ENCODE assay signal across 2 cellular contexts in the genomic region with DNA sequence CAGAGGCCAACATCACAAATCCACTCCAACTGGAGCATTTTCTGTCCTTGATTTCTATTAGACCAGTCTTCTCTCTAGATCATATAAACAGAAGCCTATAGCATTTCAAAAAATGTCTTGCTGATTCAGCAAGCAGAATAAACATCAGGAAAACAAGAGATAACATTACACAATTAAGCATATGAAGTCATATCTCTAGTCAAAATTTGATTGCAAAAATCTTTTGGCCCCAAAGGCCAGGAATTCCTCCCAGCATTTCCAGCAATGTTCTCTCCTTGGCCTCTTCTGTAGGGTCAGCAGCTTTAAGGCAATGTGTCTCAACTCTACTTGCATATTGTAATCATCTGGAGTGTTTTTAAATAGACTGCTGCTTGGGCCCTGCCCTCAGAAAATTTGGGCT.
A peak's percentile ranks its signal among the peaks of the same experiment; 100 is the strongest.
TF ChIP-seq lines count a peak whose summit lies in the region.

No MANE protein-coding gene starts in this region.

TF ChIP-seq in liver, 16 proteins besides CTCF, POLR2A, EP300 and RAD21:
- TF ChIP-seq, protein P1, sequence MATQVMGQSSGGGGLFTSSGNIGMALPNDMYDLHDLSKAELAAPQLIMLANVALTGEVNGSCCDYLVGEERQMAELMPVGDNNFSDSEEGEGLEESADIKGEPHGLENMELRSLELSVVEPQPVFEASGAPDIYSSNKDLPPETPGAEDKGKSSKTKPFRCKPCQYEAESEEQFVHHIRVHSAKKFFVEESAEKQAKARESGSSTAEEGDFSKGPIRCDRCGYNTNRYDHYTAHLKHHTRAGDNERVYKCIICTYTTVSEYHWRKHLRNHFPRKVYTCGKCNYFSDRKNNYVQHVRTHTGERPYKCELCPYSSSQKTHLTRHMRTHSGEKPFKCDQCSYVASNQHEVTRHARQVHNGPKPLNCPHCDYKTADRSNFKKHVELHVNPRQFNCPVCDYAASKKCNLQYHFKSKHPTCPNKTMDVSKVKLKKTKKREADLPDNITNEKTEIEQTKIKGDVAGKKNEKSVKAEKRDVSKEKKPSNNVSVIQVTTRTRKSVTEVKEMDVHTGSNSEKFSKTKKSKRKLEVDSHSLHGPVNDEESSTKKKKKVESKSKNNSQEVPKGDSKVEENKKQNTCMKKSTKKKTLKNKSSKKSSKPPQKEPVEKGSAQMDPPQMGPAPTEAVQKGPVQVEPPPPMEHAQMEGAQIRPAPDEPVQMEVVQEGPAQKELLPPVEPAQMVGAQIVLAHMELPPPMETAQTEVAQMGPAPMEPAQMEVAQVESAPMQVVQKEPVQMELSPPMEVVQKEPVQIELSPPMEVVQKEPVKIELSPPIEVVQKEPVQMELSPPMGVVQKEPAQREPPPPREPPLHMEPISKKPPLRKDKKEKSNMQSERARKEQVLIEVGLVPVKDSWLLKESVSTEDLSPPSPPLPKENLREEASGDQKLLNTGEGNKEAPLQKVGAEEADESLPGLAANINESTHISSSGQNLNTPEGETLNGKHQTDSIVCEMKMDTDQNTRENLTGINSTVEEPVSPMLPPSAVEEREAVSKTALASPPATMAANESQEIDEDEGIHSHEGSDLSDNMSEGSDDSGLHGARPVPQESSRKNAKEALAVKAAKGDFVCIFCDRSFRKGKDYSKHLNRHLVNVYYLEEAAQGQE (IDR thresholded peaks at IDR 0.05), result no peak
- peak; percentile 87 for TF ChIP-seq NR2F2 (IDR thresholded peaks at IDR 0.05)

TF ChIP-seq in HepG2, 621 proteins besides CTCF, POLR2A, EP300 and RAD21 (continued from another document):
- no peak for TF ChIP-seq TRAFD1 (CRISPR knock-in tag; IDR thresholded peaks at IDR 0.05; ENCODE audit: borderline replicate concordance)
- no peak for TF ChIP-seq ZFP82 (CRISPR knock-in tag; IDR thresholded peaks at IDR 0.05; ENCODE audit: borderline replicate concordance)
- no peak for TF ChIP-seq FOXK2 (IDR thresholded peaks at IDR 0.05)
- no peak for TF ChIP-seq MIER3 (CRISPR knock-in tag; IDR thresholded peaks at IDR 0.05; ENCODE audit: borderline replicate concordance)
- TF ChIP-seq, protein P2, sequence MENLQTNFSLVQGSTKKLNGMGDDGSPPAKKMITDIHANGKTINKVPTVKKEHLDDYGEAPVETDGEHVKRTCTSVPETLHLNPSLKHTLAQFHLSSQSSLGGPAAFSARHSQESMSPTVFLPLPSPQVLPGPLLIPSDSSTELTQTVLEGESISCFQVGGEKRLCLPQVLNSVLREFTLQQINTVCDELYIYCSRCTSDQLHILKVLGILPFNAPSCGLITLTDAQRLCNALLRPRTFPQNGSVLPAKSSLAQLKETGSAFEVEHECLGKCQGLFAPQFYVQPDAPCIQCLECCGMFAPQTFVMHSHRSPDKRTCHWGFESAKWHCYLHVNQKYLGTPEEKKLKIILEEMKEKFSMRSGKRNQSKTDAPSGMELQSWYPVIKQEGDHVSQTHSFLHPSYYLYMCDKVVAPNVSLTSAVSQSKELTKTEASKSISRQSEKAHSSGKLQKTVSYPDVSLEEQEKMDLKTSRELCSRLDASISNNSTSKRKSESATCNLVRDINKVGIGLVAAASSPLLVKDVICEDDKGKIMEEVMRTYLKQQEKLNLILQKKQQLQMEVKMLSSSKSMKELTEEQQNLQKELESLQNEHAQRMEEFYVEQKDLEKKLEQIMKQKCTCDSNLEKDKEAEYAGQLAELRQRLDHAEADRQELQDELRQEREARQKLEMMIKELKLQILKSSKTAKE (CRISPR knock-in tag; IDR thresholded peaks at IDR 0.05; ENCODE audit: borderline replicate concordance), result no peak
- no peak for TF ChIP-seq FOXO4 (CRISPR knock-in tag; conservative IDR thresholded peaks at IDR 0.05)
- TF ChIP-seq GLI4 (CRISPR knock-in tag; IDR thresholded peaks at IDR 0.05; ENCODE audit: borderline replicate concordance), result no peak
- TF ChIP-seq YEATS2 (CRISPR knock-in tag; IDR thresholded peaks at IDR 0.05; ENCODE audit: borderline replicate concordance), result no peak
- no peak for TF ChIP-seq BCLAF1 (IDR thresholded peaks at IDR 0.05)
- TF ChIP-seq RNF2 (conservative IDR thresholded peaks at IDR 0.05; ENCODE audit: low read depth), result no peak
- TF ChIP-seq TP53 (CRISPR knock-in tag; conservative IDR thresholded peaks at IDR 0.05), result no peak
